Comparison of ENCODE assay signal across 29 cellular contexts in genomic region chr3:14201881-14202684, GRCh38. TPM values are rescaled to one million over a fixed set of nuclear protein-coding genes. Genes with fewer than 3 reads are reported as not detected.
A peak's percentile ranks its signal among the peaks of the same experiment; 100 is the strongest.
DNase-seq lines count a peak whose midpoint lies in the region; ATAC-seq, FAIRE-seq and TF ChIP-seq lines count a peak whose summit lies in the region.
"Had no signal": no experiment of that assay in that cellular context is flagged by ENCODE, and none has a peak within 500 bp of the region (broad histone marks: within the 10 kb centered on the region; RNA-seq: fewer than 3 reads in every experiment).

No MANE protein-coding gene starts in this region.

- H3K36me3 ChIP-seq in adipocyte (ENCODE audit: control insufficient read depth, insufficient read depth, low read length, severe bottlenecking): peaks cover 17% of the 10 kb centered on the region
- peaks cover 0 to 12% (median 0%) of the 10 kb centered on the region in 3 donors for H3K36me3 ChIP-seq in pancreas
- H3K36me3 ChIP-seq in ovary: no peaks in the 10 kb centered on the region
- H3K36me3 ChIP-seq: gastrocnemius medialis, thoracic aorta, vagina had no signal

- H3K27ac ChIP-seq in pancreas: peak overlapping the region; percentile 16 to 48 (median 34)
- H3K27ac ChIP-seq in ovary: no peak overlapping the region
- no peak overlapping the region for H3K27ac ChIP-seq in dorsolateral prefrontal cortex
- H3K27ac ChIP-seq: C4-2B, gastrocnemius medialis, thoracic aorta, vagina had no signal

- H3K27me3 ChIP-seq in adipocyte (replicated peaks; ENCODE audit: control insufficient read depth, insufficient read depth, low read length) (no peaks in the 10 kb centered on the region), pancreas (no peaks in the 10 kb centered on the region), ovary (no peaks in the 10 kb centered on the region), dorsolateral prefrontal cortex (no peaks in the 10 kb centered on the region)
- H3K27me3 ChIP-seq: gastrocnemius medialis, MG63, vagina had no signal

- no peak for FAIRE-seq in pancreas (lab: Jason Lieb, UNC)
- FAIRE-seq: D721Med, GM19239, K562 had no signal

- no peak for TF ChIP-seq POLR2A in ovary (IDR thresholded peaks at IDR 0.05)

- H3K9ac ChIP-seq in adipocyte (ENCODE audit: low read length): peak overlapping the region; percentile 32

- intact Hi-C loops in pancreas (cut with DNase I) (loop anchor here in 2 of 3 donors (5.0 to 10.0 kb wide), 2 partner anchors 263 to 265 kb away; no protein-coding TSS in a partner anchor), ovary (cut with DNase I) (loop anchor here (2.0 to 10.0 kb wide), 8 partner anchors 53 to 723 kb away; partner anchors contain the start of gene SLC6A6 (in 2 of the 4)), dorsolateral prefrontal cortex (cut with DNase I) (loop anchor here (2.0 to 10.0 kb wide), 4 partner anchors 53 to 723 kb away; no protein-coding TSS in a partner anchor)

- no peak for TF ChIP-seq EP300 in ovary (IDR thresholded peaks at IDR 0.05)

- ATAC-seq in left lobe of liver: peak; percentile 83
- ATAC-seq in pancreas: peak; percentile 14 to 59 (median 41)
- ATAC-seq: gastrocnemius medialis; stimulated activated memory B cell treated with anti-CD40 and anti-IgM and Interleukin-4, amounts not matched to agents 10 μg/mL and 1 μg/mL and 100 μg/mL, for 72 hours had no signal

- no peak for TF ChIP-seq CTCF in pancreas (IDR thresholded peaks at IDR 0.05)
- no peak for TF ChIP-seq CTCF in ovary (IDR thresholded peaks at IDR 0.05)
- no peak for TF ChIP-seq CTCF in dorsolateral prefrontal cortex (IDR thresholded peaks at IDR 0.05 in 54 of 56, conservative IDR thresholded peaks at IDR 0.05 in 2 of 56; ENCODE audit: low read depth in 1 of 56, partially characterized antibody in 56 of 56)

- H3K4me1 ChIP-seq in adipocyte (ENCODE audit: control insufficient read depth, insufficient read depth, low read length) (peaks cover 45% of the 10 kb centered on the region), pancreas (peaks cover 0 to 5% (median 4%) of the 10 kb centered on the region in 3 donors), ovary (ENCODE audit: insufficient read depth) (peaks cover 20% of the 10 kb centered on the region)

- H3K9me3 ChIP-seq in adipocyte (ENCODE audit: control insufficient read depth, low read length) (no peaks in the 10 kb centered on the region), pancreas (no peaks in the 10 kb centered on the region), ovary (no peaks in the 10 kb centered on the region)
- H3K9me3 ChIP-seq: gastrocnemius medialis, MG63, thoracic aorta, vagina had no signal

- WGBS in pancreas, 2 donors: 29% methylated on average over 7 of the region's 7 CpGs
- WGBS in ovary, 3 donors: 35 to 44% (median 41%) methylated on average over 7 of the region's 7 CpGs

- DNase-seq in EL (peak; percentile 10), adipocyte (ENCODE audit: low read depth) (no peak), left lobe of liver (ENCODE audit: low spot score) (peak; percentile 93), pancreas (peak in 2 of 6 donors; percentile 12 to 24), hypothalamus (lab: John Stamatoyannopoulos, UW) (no peak), ovary (no peak), medulla oblongata (ENCODE audit: extremely low spot score) (no peak), dorsolateral prefrontal cortex (no peak)
- DNase-seq: activated CD4-positive, alpha-beta T cell treated with anti-CD3 and anti-CD28 coated beads, Interleukin-2, amount 50 U/mL, for 4 hours; activated CD8-positive, alpha-beta memory T cell treated with anti-CD3 and anti-CD28 coated beads, Interleukin-2, amount 50 U/mL, for 4 hours; activated naive CD8-positive, alpha-beta T cell treated with anti-CD3 and anti-CD28 coated beads, Interleukin-2, amount 10 ng/mL, durations not matched to agents 7 days and 5 days; cerebellar nuclear complex; effector CD4-positive, alpha-beta T cell; erythroblast; gastrocnemius medialis; islet precursor cell; mammary epithelial cell; MG63; NCI-H1417; SHP77 treated with DMSO at 0.1 percent for 48 hours; stimulated activated CD4-positive, alpha-beta T cell treated with anti-CD3 and anti-CD28 coated beads, Interleukin-4, amount 100 ng/mL, for 1 hour; SW 1271 had no signal

- H3K4me3 ChIP-seq in adipocyte (ENCODE audit: low read length) (no peak overlapping the region), pancreas (no peak overlapping the region), ovary (no peak overlapping the region), dorsolateral prefrontal cortex (no peak overlapping the region)
- H3K4me3 ChIP-seq: gastrocnemius medialis, K562, MG63, thoracic aorta, vagina had no signal

RNA-seq across cellular contexts. Expression of gene LSM3, which starts 23.5 kb away (rescaled TPM):
- total RNA-seq in left lobe of liver (5.0 TPM), pancreas (1 to 10 TPM; 3.2 to 5.0 (median 4.3) TPM), ovary (10 to 100 TPM in 3 of 7 donors, 1 to 10 TPM in 4; 7.9 to 12.0 (median 9.7) TPM), dorsolateral prefrontal cortex (10 to 100 TPM in 5 of 120 experiments, 1 to 10 TPM in 115; 4.4 to 10.8 (median 7.8) TPM)
- polyA plus RNA-seq in pancreas (1 to 10 TPM; 3.7 to 7.9 TPM), ovary (10 to 100 TPM; 11.2 to 18.6 TPM)

RNA-seq across cellular contexts. Expression of gene XPC, which starts 23.7 kb away (rescaled TPM):
- total RNA-seq in left lobe of liver: 18.8 TPM
- total RNA-seq in pancreas: 10 to 100 TPM; 14.2 to 29.9 (median 19.5) TPM
- polyA plus RNA-seq in pancreas: 10 to 100 TPM; 17.2 to 26.7 TPM
- total RNA-seq in ovary: 10 to 100 TPM; 38.7 to 50.8 (median 40.6) TPM
- polyA plus RNA-seq in ovary: 10 to 100 TPM; 36.2 to 63.1 TPM
- 10 to 100 TPM; 19.9 to 57.4 (median 32.1) TPM for total RNA-seq in dorsolateral prefrontal cortex

Comparison
In these comparisons a context has a peak if more than half of its experiments do, and no peak if none do; other contexts are left out.
1. DNase-seq: peak in EL (single experiment) and left lobe of liver (single experiment); none in adipocyte (single experiment), hypothalamus (0 of 51), ovary (0 of 5), medulla oblongata (single experiment) and dorsolateral prefrontal cortex (0 of 10).
2. H3K27ac ChIP-seq: peak in pancreas (4 of 4); none in ovary (0 of 2) and dorsolateral prefrontal cortex (0 of 59).